1 cellular context compared by ENCODE assay signal in the genomic region with DNA sequence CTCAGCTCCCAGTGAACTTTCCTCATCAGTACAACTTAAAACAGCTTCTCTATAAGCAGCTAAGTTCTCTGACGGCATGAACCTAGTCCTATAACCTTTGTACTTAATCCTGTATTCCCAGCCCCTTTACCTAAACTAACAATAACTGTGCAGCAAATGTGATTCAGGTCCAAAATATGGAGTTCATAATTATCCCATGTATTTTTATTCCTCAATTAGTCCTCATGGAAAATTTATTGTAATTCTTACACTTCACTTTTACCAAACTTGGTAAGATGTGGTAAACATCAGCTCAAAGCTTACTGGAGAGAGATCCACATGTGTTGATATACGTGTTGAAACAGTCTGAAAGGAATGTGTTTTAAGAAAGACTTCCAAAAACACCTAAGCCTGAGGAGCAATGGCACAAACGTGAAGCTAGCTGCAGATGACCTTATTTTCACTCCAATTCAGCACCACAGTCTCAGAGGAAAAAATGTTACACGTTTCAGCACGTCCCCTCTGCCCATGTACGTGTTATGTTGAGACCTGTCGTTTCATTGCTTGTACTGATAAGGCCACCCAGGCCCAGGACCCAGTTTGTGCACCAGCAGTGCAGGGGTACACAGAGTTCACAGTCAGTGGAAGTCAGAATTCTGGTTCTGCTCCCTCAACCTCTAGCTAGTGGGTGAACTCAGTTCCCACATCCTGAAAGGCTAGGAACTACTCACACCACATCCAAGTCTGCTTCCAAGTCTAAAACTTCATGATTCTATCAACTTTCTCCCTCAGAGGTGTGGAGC.
TF ChIP-seq lines count a peak whose summit lies in the region.

No MANE protein-coding gene starts in this region.

TF ChIP-seq in HepG2, 621 proteins besides CTCF, POLR2A, EP300 and RAD21 (continued from another document):
- TF ChIP-seq CBX2 (IDR thresholded peaks at IDR 0.05; ENCODE audit: low read depth, low read length), result no peak
- no peak for TF ChIP-seq CBX2 (CRISPR knock-in tag; IDR thresholded peaks at IDR 0.05; ENCODE audit: low read depth)
- TF ChIP-seq TBX2 (CRISPR knock-in tag; IDR thresholded peaks at IDR 0.05; ENCODE audit: borderline replicate concordance), result peak; percentile 72; the same call in 1 of the 2 replicates
- 0 out of 2 replicates have a peak, but pooled peaks have one; percentile 39 for TF ChIP-seq ZBTB34 (CRISPR knock-in tag; IDR thresholded peaks at IDR 0.05)
- peak; percentile 22 for TF ChIP-seq TBL1XR1 (IDR thresholded peaks at IDR 0.05; ENCODE audit: borderline replicate concordance, low read length, partially characterized antibody)
- TF ChIP-seq ZNF883 (CRISPR knock-in tag; IDR thresholded peaks at IDR 0.05; ENCODE audit: not compliant biosample characterization), result peak; percentile 48
- TF ChIP-seq CREBL2 (CRISPR knock-in tag; IDR thresholded peaks at IDR 0.05; ENCODE audit: borderline replicate concordance), result no peak
- 0 out of 2 replicates have a peak, but pooled peaks have one; percentile 32 for TF ChIP-seq POLR2G (IDR thresholded peaks at IDR 0.05; ENCODE audit: low read depth, low read length)
- peak; percentile 73; the same call in 1 of the 2 replicates for TF ChIP-seq SMYD3 (CRISPR knock-in tag; IDR thresholded peaks at IDR 0.05)
- peak; percentile 25; the same call in 1 of the 2 replicates for TF ChIP-seq ZBTB20 (CRISPR knock-in tag; IDR thresholded peaks at IDR 0.05; ENCODE audit: borderline replicate concordance, low read depth)
- TF ChIP-seq KAT8 (CRISPR knock-in tag; IDR thresholded peaks at IDR 0.05), result peak; percentile 37; the same call in 1 of the 2 replicates
- TF ChIP-seq ESRRA (CRISPR knock-in tag; IDR thresholded peaks at IDR 0.05; ENCODE audit: low read depth), result peak; percentile 51; the same call in 1 of the 2 replicates
- 0 out of 2 replicates have a peak, but pooled peaks have one; percentile 19 for TF ChIP-seq ARNTL (CRISPR knock-in tag; IDR thresholded peaks at IDR 0.05)
- TF ChIP-seq, protein P1, sequence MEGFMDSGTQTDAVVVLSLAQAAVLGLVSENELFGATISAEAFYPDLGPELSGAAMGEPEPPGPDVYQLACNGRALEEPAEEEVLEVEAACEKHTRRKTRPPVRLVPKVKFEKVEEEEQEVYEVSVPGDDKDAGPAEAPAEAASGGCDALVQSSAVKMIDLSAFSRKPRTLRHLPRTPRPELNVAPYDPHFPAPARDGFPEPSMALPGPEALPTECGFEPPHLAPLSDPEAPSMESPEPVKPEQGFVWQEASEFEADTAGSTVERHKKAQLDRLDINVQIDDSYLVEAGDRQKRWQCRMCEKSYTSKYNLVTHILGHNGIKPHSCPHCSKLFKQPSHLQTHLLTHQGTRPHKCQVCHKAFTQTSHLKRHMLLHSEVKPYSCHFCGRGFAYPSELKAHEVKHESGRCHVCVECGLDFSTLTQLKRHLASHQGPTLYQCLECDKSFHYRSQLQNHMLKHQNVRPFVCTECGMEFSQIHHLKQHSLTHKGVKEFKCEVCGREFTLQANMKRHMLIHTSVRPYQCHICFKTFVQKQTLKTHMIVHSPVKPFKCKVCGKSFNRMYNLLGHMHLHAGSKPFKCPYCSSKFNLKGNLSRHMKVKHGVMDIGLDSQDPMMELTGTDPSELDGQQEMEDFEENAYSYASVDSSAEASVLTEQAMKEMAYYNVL (CRISPR knock-in tag; IDR thresholded peaks at IDR 0.05; ENCODE audit: borderline replicate concordance), result peak; percentile 48; the same call in 1 of the 2 replicates
- TF ChIP-seq ZNF451 (CRISPR knock-in tag; IDR thresholded peaks at IDR 0.05), result peak; percentile 71; the same call in 1 of the 2 replicates
- 0 out of 2 replicates have a peak, but pooled peaks have one; percentile 50 for TF ChIP-seq ZNF83 (CRISPR knock-in tag; IDR thresholded peaks at IDR 0.05; ENCODE audit: borderline replicate concordance)
- TF ChIP-seq ZFX (CRISPR knock-in tag; IDR thresholded peaks at IDR 0.05; ENCODE audit: low read depth), result peak; percentile 74
- peak; percentile 95 for TF ChIP-seq PPARG (CRISPR knock-in tag; conservative IDR thresholded peaks at IDR 0.05)
- 0 out of 2 replicates have a peak, but pooled peaks have one; percentile 54 for TF ChIP-seq MEIS2 (CRISPR knock-in tag; IDR thresholded peaks at IDR 0.05)
TF ChIP-seq in HepG2: peak in this region for 151.
